8 cellular contexts compared by ENCODE assay signal in genomic region chr6:73303773-73304172, GRCh38. TPM values are rescaled to one million over a fixed set of nuclear protein-coding genes. Genes with fewer than 3 reads are reported as not detected.
"Had no signal": no experiment of that assay in that cellular context is flagged by ENCODE, and none has a peak within 500 bp of the region (broad histone marks: within the 10 kb centered on the region; RNA-seq: fewer than 3 reads in every experiment).

No MANE protein-coding gene starts in this region.

RNA-seq across cellular contexts. Expression of gene KHDC1, which starts 40.8 kb away (rescaled TPM):
- total RNA-seq: SK-MEL-5 had no signal

RNA-seq across cellular contexts. Expression of gene DPPA5, which starts 50.3 kb away (rescaled TPM):
- total RNA-seq: activated CD8-positive, alpha-beta T cell treated with anti-CD3 and anti-CD28 coated beads, Interleukin-2, amount 10 ng/mL, durations not matched to agents 7 days and 5 days; activated naive CD8-positive, alpha-beta T cell treated with anti-CD3 and anti-CD28 coated beads, Interleukin-2, amount 10 ng/mL, durations not matched to agents 7 days and 5 days; adrenal gland; cardiac septum; PC-9; SK-MEL-5; T-helper 17 cell had no signal
- polyA plus RNA-seq: adrenal gland had no signal

RNA-seq across cellular contexts. Expression of gene KHDC3L, which starts 58.7 kb away (rescaled TPM):
- total RNA-seq: activated CD8-positive, alpha-beta T cell treated with anti-CD3 and anti-CD28 coated beads, Interleukin-2, amount 10 ng/mL, durations not matched to agents 7 days and 5 days; activated naive CD8-positive, alpha-beta T cell treated with anti-CD3 and anti-CD28 coated beads, Interleukin-2, amount 10 ng/mL, durations not matched to agents 7 days and 5 days; adrenal gland; cardiac septum; PC-9; SK-MEL-5; T-helper 17 cell; WTC11 had no signal
- polyA plus RNA-seq: adrenal gland had no signal
